ENCODE assay signal across 10 cellular contexts in the genomic region with DNA sequence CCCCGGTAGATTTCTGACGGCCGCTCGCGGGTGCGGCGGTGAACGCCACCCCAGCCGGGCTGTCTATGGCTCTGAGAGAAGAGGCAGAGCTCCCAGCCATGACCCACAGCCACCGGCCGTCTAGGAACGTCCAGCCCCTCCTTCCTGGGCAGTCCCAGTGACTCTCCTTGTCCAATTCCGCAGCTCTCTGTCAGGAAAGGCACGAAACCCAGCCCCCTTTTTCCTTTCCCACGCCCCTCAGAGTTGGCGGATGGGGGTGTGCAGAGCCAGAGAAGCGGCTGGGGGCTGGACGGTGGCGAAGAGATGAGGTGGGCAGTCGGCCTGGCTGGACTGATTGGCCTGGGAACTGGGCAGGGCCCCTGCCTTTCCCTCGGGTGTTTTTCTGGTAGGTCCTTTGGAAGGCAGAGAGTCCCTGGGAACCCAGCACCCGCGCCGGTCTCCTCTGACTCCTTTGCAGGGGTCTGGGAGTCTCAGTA. TPM values are rescaled to one million over a fixed set of nuclear protein-coding genes. Genes with fewer than 3 reads are reported as not detected.
DNase-seq lines count a peak whose midpoint lies in the region; ATAC-seq, FAIRE-seq and TF ChIP-seq lines count a peak whose summit lies in the region.
"Had no signal": no experiment of that assay in that cellular context is flagged by ENCODE, and none has a peak within 500 bp of the region (broad histone marks: within the 10 kb centered on the region; RNA-seq: fewer than 3 reads in every experiment).

No MANE protein-coding gene starts in this region.

- intact Hi-C loops in kidney (cut with DNase I) = no loop called here

- peaks cover 0 to 5% (median 0%) of the 10 kb centered on the region in 3 experiments; a peak in 2 of 7 replicates for H3K36me3 Mint-ChIP-seq in H9 (ENCODE audit: insufficient read depth in 1 of 3, low read depth in 3 of 3)
- no peaks in the 10 kb centered on the region for H3K36me3 Mint-ChIP-seq in immature natural killer cell
- peaks cover 9% of the 10 kb centered on the region for H3K36me3 Mint-ChIP-seq in stimulated activated effector memory CD8-positive, alpha-beta T cell treated with anti-CD3 and anti-CD28 coated beads, Interleukin-12 subunit alpha, Interleukin-12 subunit beta, amount 100 ng/mL, for 72 hours

- H2BK15ac ChIP-seq in H9 (ENCODE audit: low read depth, low read length) = no peak overlapping the region

- no peaks in the 10 kb centered on the region for H3K36me3 ChIP-seq in kidney (ENCODE audit: control insufficient read depth in 1 of 2, insufficient read depth in 2 of 2, low read length in 2 of 2)

- ATAC-seq in SK-N-SH treated with all-trans-retinoic acid at 6 μM for 48 hours (peak; percentile 7; the same call in 2 of the 3 replicates), HG03196 (IDR thresholded peaks at IDR 0.05; ENCODE audit: unreplicated experiment) (no peak)
- no peak for ATAC-seq in stimulated activated effector memory CD8-positive, alpha-beta T cell treated with anti-CD3 and anti-CD28 coated beads, Interleukin-12 subunit alpha, Interleukin-12 subunit beta, amount 100 ng/mL, for 72 hours

- no peak overlapping the region for H4K8ac ChIP-seq in H9 (replicated peaks; ENCODE audit: insufficient read length, low read depth, low read length)

- DNase-seq in H9 (peak; percentile 55), immature natural killer cell (no peak), kidney (no peak), T1000 (lab: John Stamatoyannopoulos, UW) (no peak)
- no peak for DNase-seq in stimulated activated effector memory CD8-positive, alpha-beta T cell treated with anti-CD3 and anti-CD28 coated beads, Interleukin-12 subunit alpha, Interleukin-12 subunit beta, amount 100 ng/mL, for 72 hours (ENCODE audit: low spot score in 2 of 2)
- DNase-seq: DND-41 had no signal

- H3K79me2 ChIP-seq in H9 (ENCODE audit: insufficient read depth, low read length) = no peaks in the 10 kb centered on the region

- TF ChIP-seq CTCF in H9 (conservative IDR thresholded peaks at IDR 0.05) (no peak), kidney (IDR thresholded peaks at IDR 0.05; ENCODE audit: borderline replicate concordance, extremely low read depth, insufficient read depth) (no peak)

- no peaks in the 10 kb centered on the region for H3K23me2 ChIP-seq in H9 (ENCODE audit: insufficient read length, low read depth, low read length, poor library complexity, severe bottlenecking)

- H4K20me1 ChIP-seq in H9 (ENCODE audit: control insufficient read depth, insufficient read depth, insufficient read length) = peaks cover 4% of the 10 kb centered on the region

- no peak overlapping the region for H2BK12ac ChIP-seq in H9 (ENCODE audit: insufficient read length, low read depth, low read length)

- H3K4ac ChIP-seq in H9 (ENCODE audit: low read depth, low read length) = no peak overlapping the region

- H3K4me1 ChIP-seq in H9 (ENCODE audit: insufficient read depth, low read length) = no peaks in the 10 kb centered on the region
- H3K4me1 ChIP-seq in kidney (ENCODE audit: control insufficient read depth in 1 of 2, insufficient read depth in 1 of 2, low read depth in 1 of 2, low read length in 2 of 2) = peaks cover 0 to 4% of the 10 kb centered on the region in 2 donors

- FAIRE-seq in kidney (lab: Jason Lieb, UNC) = no peak

- no peak overlapping the region for H4K91ac ChIP-seq in H9 (ENCODE audit: insufficient read length, low read depth, low read length)

- H3K14ac ChIP-seq in H9 (ENCODE audit: insufficient read depth, low read length) = no peak overlapping the region

- H3K18ac ChIP-seq in H9 (ENCODE audit: insufficient read length, low read depth, low read length) = no peak overlapping the region

- no CpG with 5 or more reads among the region's 24 CpGs for WGBS in H9 (ENCODE audit: extremely low coverage, insufficient read length, low lambda C conversion rate)

- H2BK5ac ChIP-seq in H9 (ENCODE audit: insufficient read length, low read length) = no peak overlapping the region

- H3K23ac ChIP-seq in H9 (ENCODE audit: insufficient read length, low read depth, low read length) = no peak overlapping the region

- H2BK120ac ChIP-seq in H9 (ENCODE audit: low read depth, low read length, poor library complexity, severe bottlenecking) = no peak overlapping the region

- H3K27me3 ChIP-seq in H9 (ENCODE audit: insufficient read depth, low read length) = peaks cover 55% of the 10 kb centered on the region

- H3K56ac ChIP-seq in H9 (ENCODE audit: insufficient read length, low read depth, low read length) = no peak overlapping the region

- no peak overlapping the region for H2AK5ac ChIP-seq in H9 (ENCODE audit: insufficient read length, low read length)

- peak overlapping the region; percentile 13 for H3K4me2 ChIP-seq in H9 (ENCODE audit: insufficient read depth, insufficient read length, low read length)

- H2AFZ ChIP-seq in H9 (ENCODE audit: low read length) = no peak overlapping the region

- no peak overlapping the region for H4K5ac ChIP-seq in H9 (ENCODE audit: insufficient read length, low read depth, low read length)

- peaks cover 2 to 3% of the 10 kb centered on the region in 2 experiments for H3K9me3 Mint-ChIP-seq in H9
- no peaks in the 10 kb centered on the region for H3K9me3 Mint-ChIP-seq in immature natural killer cell
- H3K9me3 Mint-ChIP-seq in stimulated activated effector memory CD8-positive, alpha-beta T cell treated with anti-CD3 and anti-CD28 coated beads, Interleukin-12 subunit alpha, Interleukin-12 subunit beta, amount 100 ng/mL, for 72 hours = no peaks in the 10 kb centered on the region
- H3K9me3 Mint-ChIP-seq: neural crest cell had no signal

- H3K79me1 ChIP-seq in H9 (ENCODE audit: insufficient read depth, low read depth, low read length, poor library complexity, severe bottlenecking) = no peaks in the 10 kb centered on the region

- no peak overlapping the region for H3K27ac ChIP-seq in H9 (ENCODE audit: insufficient read length, low read depth, low read length)
- no peak overlapping the region for H3K27ac ChIP-seq in kidney (ENCODE audit: low read depth in 2 of 2, low read length in 2 of 2)
- H3K27ac ChIP-seq: HL-60 had no signal

- H3K27me3 Mint-ChIP-seq in H9 (ENCODE audit: low read depth) = peaks cover 87% of the 10 kb centered on the region
- peaks cover 12 to 14% (median 12%) of the 10 kb centered on the region in 3 donors for H3K27me3 Mint-ChIP-seq in immature natural killer cell (ENCODE audit: low read depth in 3 of 3)

- H3K9me3 ChIP-seq in H9 (ENCODE audit: control insufficient read depth, low read depth, low read length) (no peaks in the 10 kb centered on the region), kidney (ENCODE audit: control insufficient read depth in 1 of 2, low read length in 2 of 2) (no peaks in the 10 kb centered on the region)

- no peak overlapping the region for H3K4me3 ChIP-seq in kidney (ENCODE audit: low read length in 2 of 2)

- H3K4me1 Mint-ChIP-seq in H9 (peaks cover 17 to 38% of the 10 kb centered on the region in 2 experiments), immature natural killer cell (peaks cover 22 to 30% of the 10 kb centered on the region in 2 donors)
- H3K4me1 Mint-ChIP-seq in stimulated activated effector memory CD8-positive, alpha-beta T cell treated with anti-CD3 and anti-CD28 coated beads, Interleukin-12 subunit alpha, Interleukin-12 subunit beta, amount 100 ng/mL, for 72 hours = peaks cover 17% of the 10 kb centered on the region

- H3K27ac Mint-ChIP-seq in H9 = no peak overlapping the region
- H3K27ac Mint-ChIP-seq in immature natural killer cell = no peak overlapping the region
- H3K27ac Mint-ChIP-seq in stimulated activated effector memory CD8-positive, alpha-beta T cell treated with anti-CD3 and anti-CD28 coated beads, Interleukin-12 subunit alpha, Interleukin-12 subunit beta, amount 100 ng/mL, for 72 hours = no peak overlapping the region

- H3K4me3 Mint-ChIP-seq in H9 (peak overlapping the region; percentile 34 to 73), immature natural killer cell (peak overlapping the region; percentile 2 to 58 (median 36))
- H3K4me3 Mint-ChIP-seq in stimulated activated effector memory CD8-positive, alpha-beta T cell treated with anti-CD3 and anti-CD28 coated beads, Interleukin-12 subunit alpha, Interleukin-12 subunit beta, amount 100 ng/mL, for 72 hours = peak overlapping the region; percentile 31

- no peak overlapping the region for H2BK20ac ChIP-seq in H9 (ENCODE audit: low read depth, low read length, poor library complexity, severe bottlenecking)

- H3K9ac ChIP-seq in H9 (ENCODE audit: extremely low read depth, insufficient read length, low read length) = no peak overlapping the region
- H3K9ac ChIP-seq in kidney (ENCODE audit: low read length in 2 of 2) = no peak overlapping the region

- no peak overlapping the region for H3T11ph ChIP-seq in H9 (ENCODE audit: low read length)

RNA-seq across cellular contexts. Expression of gene EBF4, which starts 1.5 kb away (rescaled TPM):
- 3.9 and 4.3 TPM in 2 replicates for total RNA-seq in H9 (2021)
- 1 to 10 TPM; 1.3 to 1.8 (median 1.7) TPM for polyA plus RNA-seq in immature natural killer cell
- total RNA-seq in kidney = 10.2 TPM
- 8.8 TPM for polyA plus RNA-seq in kidney (ENCODE audit: insufficient read depth, low read depth, low replicate concordance)

RNA-seq across cellular contexts. Expression of gene IDH3B, which starts 30.0 kb away (rescaled TPM):
- 114 and 122 TPM in 2 replicates for total RNA-seq in H9 (2021)
- 100 to 1,000 TPM; 110 to 185 (median 133) TPM for polyA plus RNA-seq in immature natural killer cell
- total RNA-seq in kidney = 77.3 TPM
- polyA plus RNA-seq in kidney (ENCODE audit: insufficient read depth, low read depth, low replicate concordance) = 134 TPM

RNA-seq across cellular contexts. Expression of gene NOP56, which starts 41.6 kb away (rescaled TPM):
- 756 and 774 TPM in 2 replicates for total RNA-seq in H9 (2021)
- 10 to 100 TPM; 69.5 to 94.8 (median 71.2) TPM for polyA plus RNA-seq in immature natural killer cell
- 110 TPM for total RNA-seq in kidney
- 68.8 TPM for polyA plus RNA-seq in kidney (ENCODE audit: insufficient read depth, low read depth, low replicate concordance)
